In genomic region chr13:37870489-37870845, GRCh38 we compare ENCODE assay signal across 1 cellular context.
TF ChIP-seq lines count a peak whose summit lies in the region.

No MANE protein-coding gene starts in this region.

TF ChIP-seq in K562, 482 proteins besides CTCF, POLR2A, EP300 and RAD21:
- TF ChIP-seq RUNX1 (IDR thresholded peaks at IDR 0.05; ENCODE audit: low read depth) (no peak), PCBP2 (IDR thresholded peaks at IDR 0.05; ENCODE audit: low read depth, low read length, poor library complexity, severe bottlenecking) (no peak), KLF1 (tag; IDR thresholded peaks at IDR 0.05) (no peak), FOXA3 (CRISPR knock-in tag; conservative IDR thresholded peaks at IDR 0.05 in 1 of 2, IDR thresholded peaks at IDR 0.05 in 1 of 2) (no peak), CHAMP1 (IDR thresholded peaks at IDR 0.05) (no peak), NFE2L1 (tag; IDR thresholded peaks at IDR 0.05; ENCODE audit: borderline replicate concordance, low read depth) (no peak), LARP7 (IDR thresholded peaks at IDR 0.05) (no peak), REST (CRISPR knock-in tag; IDR thresholded peaks at IDR 0.05; ENCODE audit: low read depth) (no peak), TGIF2 (CRISPR knock-in tag; IDR thresholded peaks at IDR 0.05) (no peak), PRMT5 (CRISPR knock-in tag; IDR thresholded peaks at IDR 0.05) (no peak), KDM4B (IDR thresholded peaks at IDR 0.05; ENCODE audit: borderline replicate concordance in 2 of 2, low read depth in 1 of 2) (no peak), TAF15 (IDR thresholded peaks at IDR 0.05; ENCODE audit: low read depth, low read length) (no peak), FUS (optimal IDR thresholded peaks at IDR 0.05; ENCODE audit: low read depth, low read length) (no peak), ZNF124 (CRISPR knock-in tag; IDR thresholded peaks at IDR 0.05) (no peak), NFIC (IDR thresholded peaks at IDR 0.05) (no peak), ZNF561 (CRISPR knock-in tag; conservative IDR thresholded peaks at IDR 0.05) (no peak), ZNF174 (CRISPR knock-in tag; IDR thresholded peaks at IDR 0.05) (no peak), ZNF140 (CRISPR knock-in tag; IDR thresholded peaks at IDR 0.05) (no peak)
